In the genomic region with DNA sequence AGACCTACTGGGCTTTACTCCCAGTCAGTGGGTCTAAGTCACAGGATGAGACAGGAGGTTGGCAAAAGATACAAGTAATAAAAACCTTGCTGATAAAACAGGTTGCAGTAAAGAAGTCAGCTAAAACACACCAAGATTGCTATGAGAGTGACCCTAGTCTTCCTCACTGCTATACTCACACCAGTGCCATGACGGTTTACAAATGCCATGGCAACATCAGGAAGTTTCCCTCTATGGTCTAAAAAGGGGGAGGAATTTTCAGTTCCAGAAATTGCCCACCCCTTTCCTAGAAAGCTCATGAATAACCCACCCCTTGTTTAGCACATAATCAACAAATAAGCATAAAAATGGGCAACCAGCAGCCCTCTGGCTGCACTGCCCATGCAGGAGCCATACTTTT, we compare ENCODE assay signal across 1 cellular context.
TF ChIP-seq lines count a peak whose summit lies in the region.

No MANE protein-coding gene starts in this region.

TF ChIP-seq in WTC11, 78 proteins besides CTCF, POLR2A, EP300 and RAD21:
- TF ChIP-seq ZNF219 (CRISPR knock-in tag; IDR thresholded peaks at IDR 0.05; ENCODE audit: borderline replicate concordance) = no peak
- TF ChIP-seq ZBTB21 (CRISPR knock-in tag; IDR thresholded peaks at IDR 0.05; ENCODE audit: borderline replicate concordance) = no peak
- TF ChIP-seq, protein P1, sequence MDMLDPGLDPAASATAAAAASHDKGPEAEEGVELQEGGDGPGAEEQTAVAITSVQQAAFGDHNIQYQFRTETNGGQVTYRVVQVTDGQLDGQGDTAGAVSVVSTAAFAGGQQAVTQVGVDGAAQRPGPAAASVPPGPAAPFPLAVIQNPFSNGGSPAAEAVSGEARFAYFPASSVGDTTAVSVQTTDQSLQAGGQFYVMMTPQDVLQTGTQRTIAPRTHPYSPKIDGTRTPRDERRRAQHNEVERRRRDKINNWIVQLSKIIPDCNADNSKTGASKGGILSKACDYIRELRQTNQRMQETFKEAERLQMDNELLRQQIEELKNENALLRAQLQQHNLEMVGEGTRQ (CRISPR knock-in tag; IDR thresholded peaks at IDR 0.05) = no peak
- no peak for TF ChIP-seq ERG (CRISPR knock-in tag; IDR thresholded peaks at IDR 0.05)
- TF ChIP-seq ZNF263 (CRISPR knock-in tag; IDR thresholded peaks at IDR 0.05; ENCODE audit: low read depth) = no peak
- TF ChIP-seq ATF1 (CRISPR knock-in tag; IDR thresholded peaks at IDR 0.05) = no peak
- TF ChIP-seq ZNF281 (CRISPR knock-in tag; IDR thresholded peaks at IDR 0.05) = no peak
- TF ChIP-seq, protein P2, sequence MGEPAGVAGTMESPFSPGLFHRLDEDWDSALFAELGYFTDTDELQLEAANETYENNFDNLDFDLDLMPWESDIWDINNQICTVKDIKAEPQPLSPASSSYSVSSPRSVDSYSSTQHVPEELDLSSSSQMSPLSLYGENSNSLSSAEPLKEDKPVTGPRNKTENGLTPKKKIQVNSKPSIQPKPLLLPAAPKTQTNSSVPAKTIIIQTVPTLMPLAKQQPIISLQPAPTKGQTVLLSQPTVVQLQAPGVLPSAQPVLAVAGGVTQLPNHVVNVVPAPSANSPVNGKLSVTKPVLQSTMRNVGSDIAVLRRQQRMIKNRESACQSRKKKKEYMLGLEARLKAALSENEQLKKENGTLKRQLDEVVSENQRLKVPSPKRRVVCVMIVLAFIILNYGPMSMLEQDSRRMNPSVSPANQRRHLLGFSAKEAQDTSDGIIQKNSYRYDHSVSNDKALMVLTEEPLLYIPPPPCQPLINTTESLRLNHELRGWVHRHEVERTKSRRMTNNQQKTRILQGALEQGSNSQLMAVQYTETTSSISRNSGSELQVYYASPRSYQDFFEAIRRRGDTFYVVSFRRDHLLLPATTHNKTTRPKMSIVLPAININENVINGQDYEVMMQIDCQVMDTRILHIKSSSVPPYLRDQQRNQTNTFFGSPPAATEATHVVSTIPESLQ (CRISPR knock-in tag; IDR thresholded peaks at IDR 0.05) = no peak
- no peak for TF ChIP-seq CDX4 (CRISPR knock-in tag; IDR thresholded peaks at IDR 0.05; ENCODE audit: borderline replicate concordance)
- TF ChIP-seq RELA (CRISPR knock-in tag; IDR thresholded peaks at IDR 0.05; ENCODE audit: borderline replicate concordance) = no peak
- TF ChIP-seq SMAD4 (CRISPR knock-in tag; IDR thresholded peaks at IDR 0.05) = no peak
- no peak for TF ChIP-seq SOX15 (CRISPR knock-in tag; IDR thresholded peaks at IDR 0.05)
- TF ChIP-seq NFE2L1 (CRISPR knock-in tag; IDR thresholded peaks at IDR 0.05) = no peak
- no peak for TF ChIP-seq AFF4 (CRISPR knock-in tag; IDR thresholded peaks at IDR 0.05; ENCODE audit: borderline replicate concordance)
- no peak for TF ChIP-seq ZNF512 (CRISPR knock-in tag; IDR thresholded peaks at IDR 0.05; ENCODE audit: borderline replicate concordance)
- no peak for TF ChIP-seq JUN (CRISPR knock-in tag; IDR thresholded peaks at IDR 0.05)
- TF ChIP-seq ZNF232 (CRISPR knock-in tag; IDR thresholded peaks at IDR 0.05) = no peak
- no peak for TF ChIP-seq MXD4 (CRISPR knock-in tag; IDR thresholded peaks at IDR 0.05; ENCODE audit: borderline replicate concordance)
- no peak for TF ChIP-seq E2F1 (CRISPR knock-in tag; IDR thresholded peaks at IDR 0.05)
TF ChIP-seq in WTC11: peak in this region for 0.
